Comparison of ENCODE assay signal across 8 cellular contexts in the genomic region with DNA sequence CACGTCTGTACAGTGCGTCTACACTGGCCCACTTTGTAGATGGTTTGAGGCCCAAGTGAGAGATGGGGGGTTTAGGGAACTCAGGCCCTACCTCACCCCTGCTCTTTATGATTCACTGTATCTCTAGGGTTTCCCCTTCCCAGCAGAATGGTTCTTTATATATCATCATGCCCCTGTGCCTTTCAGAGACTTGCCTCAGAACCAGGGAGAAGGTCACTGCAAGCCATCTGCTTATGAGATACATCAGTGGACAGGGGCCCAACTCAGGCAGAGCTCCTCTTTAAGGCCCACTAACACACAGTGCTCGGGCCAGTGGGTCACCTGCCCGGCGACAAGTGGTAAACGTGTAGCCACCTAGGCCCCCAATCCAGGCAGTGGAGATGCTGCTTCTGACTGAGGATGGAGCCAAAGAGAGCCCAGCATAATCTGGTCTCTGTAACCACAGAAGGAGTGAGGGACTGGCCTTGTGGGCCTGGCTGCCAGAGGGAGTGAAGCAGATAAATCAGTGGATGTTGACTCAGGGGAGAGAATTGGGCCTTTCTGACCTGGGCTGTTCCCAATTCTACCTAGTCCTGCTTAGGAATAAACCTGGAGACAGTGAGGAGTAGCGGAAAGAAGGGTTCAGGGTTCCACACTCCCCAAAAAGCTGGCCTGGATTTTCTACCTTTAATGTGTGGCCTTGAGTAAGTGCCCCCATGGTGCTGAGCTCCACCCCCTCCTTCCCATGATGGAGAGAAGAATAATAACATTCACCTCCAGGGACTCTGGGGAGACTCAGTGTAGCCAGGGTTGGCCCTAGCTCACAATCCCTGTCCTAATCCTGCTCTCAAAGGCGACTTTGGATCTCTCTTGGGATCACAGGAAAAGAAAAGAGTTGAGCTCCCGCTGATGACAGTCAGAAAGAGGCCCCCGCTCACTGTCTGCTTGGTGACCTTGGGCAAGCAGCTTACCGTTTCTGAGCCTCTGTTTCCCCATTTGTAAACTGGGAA. TPM values are rescaled to one million over a fixed set of nuclear protein-coding genes. Genes with fewer than 3 reads are reported as not detected.
DNase-seq lines count a peak whose midpoint lies in the region; ATAC-seq and TF ChIP-seq lines count a peak whose summit lies in the region.

No MANE protein-coding gene starts in this region.

- H3K4me3 ChIP-seq in CD4-positive, CD25-positive, alpha-beta regulatory T cell (ENCODE audit: low read depth, low read length), result no peak overlapping the region
- H3K4me3 ChIP-seq in RWPE2 (ENCODE audit: severe bottlenecking) (no peak overlapping the region), epithelial cell of esophagus (ENCODE audit: low read length) (no peak overlapping the region)

- H3K9me3 ChIP-seq in CD4-positive, CD25-positive, alpha-beta regulatory T cell (ENCODE audit: control insufficient read depth in 2 of 2, low read length in 2 of 2), result no peaks in the 10 kb centered on the region
- H3K9me3 ChIP-seq in RWPE2 (ENCODE audit: severe bottlenecking), result no peaks in the 10 kb centered on the region

- peaks cover 11% of the 10 kb centered on the region for H3K27me3 Mint-ChIP-seq in CD4-positive, CD25-positive, alpha-beta regulatory T cell
- peaks cover 11% of the 10 kb centered on the region for H3K27me3 Mint-ChIP-seq in progenitor cell of endocrine pancreas

- no peaks in the 10 kb centered on the region for H3K27me3 ChIP-seq in CD4-positive, CD25-positive, alpha-beta regulatory T cell (ENCODE audit: control insufficient read depth, insufficient read depth, low read length)
- H3K27me3 ChIP-seq in RWPE2 (ENCODE audit: insufficient read depth, poor library complexity, severe bottlenecking), result no peaks in the 10 kb centered on the region

- H3K36me3 ChIP-seq in CD4-positive, CD25-positive, alpha-beta regulatory T cell (ENCODE audit: control insufficient read depth, insufficient read depth, low read length), result peaks cover 13% of the 10 kb centered on the region
- peaks cover 16% of the 10 kb centered on the region for H3K36me3 ChIP-seq in RWPE2 (ENCODE audit: low read depth)

- peak overlapping the region; percentile 91 to 100 (median 97) for H3K27ac Mint-ChIP-seq in CD4-positive, CD25-positive, alpha-beta regulatory T cell
- peak overlapping the region; percentile 24 for H3K27ac Mint-ChIP-seq in progenitor cell of endocrine pancreas

- TF ChIP-seq CTCF in RWPE2 (IDR thresholded peaks at IDR 0.05; ENCODE audit: poor library complexity, severe bottlenecking) (no peak), epithelial cell of esophagus (IDR thresholded peaks at IDR 0.05; ENCODE audit: insufficient read depth, low read depth, low read length, missing control alignments) (no peak), progenitor cell of endocrine pancreas (IDR thresholded peaks at IDR 0.05; ENCODE audit: unreplicated experiment) (no peak), GM20000 (IDR thresholded peaks at IDR 0.05; ENCODE audit: extremely low read depth, missing control alignments) (no peak)

- peaks cover 0 to 2% (median 0%) of the 10 kb centered on the region in 7 donors for H3K9me3 Mint-ChIP-seq in CD4-positive, CD25-positive, alpha-beta regulatory T cell
- H3K9me3 Mint-ChIP-seq in progenitor cell of endocrine pancreas (ENCODE audit: low read depth), result no peaks in the 10 kb centered on the region

- H3K4me3 Mint-ChIP-seq in CD4-positive, CD25-positive, alpha-beta regulatory T cell, result peak overlapping the region; percentile 50 to 96 (median 60)
- no peak overlapping the region for H3K4me3 Mint-ChIP-seq in progenitor cell of endocrine pancreas (ENCODE audit: low read depth)

- H3K27ac ChIP-seq in CD4-positive, CD25-positive, alpha-beta regulatory T cell (ENCODE audit: insufficient read depth, low read length, poor library complexity, severe bottlenecking), result peak overlapping the region; percentile 100
- peak overlapping the region; percentile 95 for H3K27ac ChIP-seq in RWPE2 (ENCODE audit: poor library complexity, severe bottlenecking)

- ATAC-seq in CD4-positive, CD25-positive, alpha-beta regulatory T cell (ENCODE audit: low read depth in 2 of 2), result no peak
- ATAC-seq in RWPE2 (ENCODE audit: low read depth), result no peak
- no peak for ATAC-seq in GM19455 (IDR thresholded peaks at IDR 0.05; ENCODE audit: unreplicated experiment)

- H3K36me3 Mint-ChIP-seq in CD4-positive, CD25-positive, alpha-beta regulatory T cell, result peaks cover 5% of the 10 kb centered on the region
- H3K36me3 Mint-ChIP-seq in progenitor cell of endocrine pancreas (ENCODE audit: insufficient read depth), result peaks cover 6% of the 10 kb centered on the region

- DNase-seq in CD4-positive, CD25-positive, alpha-beta regulatory T cell, result no peak
- DNase-seq in RWPE2 (ENCODE audit: low spot score) (no peak), epithelial cell of esophagus (ENCODE audit: low read depth) (peak; percentile 40), progenitor cell of endocrine pancreas (ENCODE audit: low spot score, unreplicated experiment) (no peak), NCI-H774 (lab: John Stamatoyannopoulos, UW) (no peak), DMS 273 (lab: John Stamatoyannopoulos, UW; ENCODE audit: unreplicated experiment) (no peak), GM20000 (ENCODE audit: low spot score) (no peak)

- H3K4me1 Mint-ChIP-seq in CD4-positive, CD25-positive, alpha-beta regulatory T cell, result peaks cover 23 to 77% (median 56%) of the 10 kb centered on the region in 4 donors
- H3K4me1 Mint-ChIP-seq in progenitor cell of endocrine pancreas (ENCODE audit: low read depth), result peaks cover 42% of the 10 kb centered on the region

- H3K4me1 ChIP-seq in CD4-positive, CD25-positive, alpha-beta regulatory T cell (ENCODE audit: control insufficient read depth, insufficient read depth, low read length, poor library complexity, severe bottlenecking), result peaks cover 68% of the 10 kb centered on the region
- H3K4me1 ChIP-seq in RWPE2 (ENCODE audit: insufficient read depth, poor library complexity, severe bottlenecking), result peaks cover 60% of the 10 kb centered on the region

RNA-seq across cellular contexts. Expression of a gene that starts 2.8 kb away (rescaled TPM):
- total RNA-seq in CD4-positive, CD25-positive, alpha-beta regulatory T cell, result 2,095 TPM
- 100 to 1,000 TPM; 298 to 551 (median 412) TPM for polyA plus RNA-seq in CD4-positive, CD25-positive, alpha-beta regulatory T cell
- 40.7 and 42.0 TPM in 2 replicates for total RNA-seq in progenitor cell of endocrine pancreas

Comparison
In these comparisons a context has a peak if more than half of its experiments do, and no peak if none do; other contexts are left out.
1. RNA of a gene that starts 2.8 kb away (total RNA-seq): 2,095 TPM in CD4-positive, CD25-positive, alpha-beta regulatory T cell (single experiment); 40.7 to 42.0 TPM in progenitor cell of endocrine pancreas; every median in the first group is over 10 times any median in the second.